15 cellular contexts compared by ENCODE assay signal in the genomic region with DNA sequence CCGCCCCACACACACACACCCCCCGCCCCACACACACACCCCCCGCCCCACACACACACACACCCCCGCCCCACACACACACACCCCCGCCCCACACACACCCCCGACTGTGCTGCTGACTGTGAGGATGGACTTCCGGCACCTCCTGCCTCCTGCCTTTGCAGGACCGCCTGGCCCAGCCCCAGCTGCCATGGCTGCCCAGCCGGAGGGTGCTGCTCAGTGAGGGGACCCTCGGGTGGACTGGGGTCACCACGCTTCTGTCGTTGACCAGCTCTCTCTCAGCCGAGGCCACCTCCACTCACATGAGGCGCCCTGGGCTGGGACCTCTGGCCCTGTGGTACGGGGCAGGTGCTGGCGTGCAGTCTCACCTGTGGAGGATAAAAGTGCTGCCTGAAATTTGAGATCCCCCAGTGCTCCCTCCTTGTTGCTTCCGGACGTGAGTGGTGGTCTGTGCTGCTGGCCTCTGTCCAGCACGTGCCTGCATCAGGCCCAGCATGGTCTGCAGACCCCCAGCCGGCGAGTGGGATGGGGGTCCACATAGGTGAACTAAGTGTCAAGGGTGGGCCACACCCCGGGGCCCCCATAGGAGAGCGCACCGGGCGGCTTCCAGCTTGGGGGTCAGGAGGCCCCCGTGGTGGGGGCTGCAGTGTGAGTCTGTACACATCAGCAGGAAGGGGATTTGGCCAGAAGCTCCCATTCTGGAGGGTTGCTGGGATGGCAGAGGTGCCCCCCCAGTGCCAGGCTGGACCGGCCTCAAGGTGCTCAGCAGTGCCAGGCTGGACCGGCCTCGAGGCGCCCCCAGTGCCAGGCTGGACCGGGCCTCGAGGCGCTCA. TPM values are rescaled to one million over a fixed set of nuclear protein-coding genes. Genes with fewer than 3 reads are reported as not detected.
A peak's percentile ranks its signal among the peaks of the same experiment; 100 is the strongest.
DNase-seq lines count a peak whose midpoint lies in the region; FAIRE-seq and TF ChIP-seq lines count a peak whose summit lies in the region.
"Had no signal": no experiment of that assay in that cellular context is flagged by ENCODE, and none has a peak within 500 bp of the region (broad histone marks: within the 10 kb centered on the region; RNA-seq: fewer than 3 reads in every experiment).

No MANE protein-coding gene starts in this region.

- no peak for TF ChIP-seq POLR2A in esophagus muscularis mucosa (IDR thresholded peaks at IDR 0.05; ENCODE audit: low read depth)
- TF ChIP-seq POLR2A in tibial nerve (IDR thresholded peaks at IDR 0.05) = no peak

- FAIRE-seq in urothelium cell line (lab: Jason Lieb, UNC) = no peak

- H3K4me1 ChIP-seq in esophagus muscularis mucosa = peaks cover 49 to 71% (median 62%) of the 10 kb centered on the region in 4 donors
- H3K4me1 ChIP-seq in tibial nerve = peaks cover 0 to 78% (median 47%) of the 10 kb centered on the region in 4 donors
- H3K4me1 ChIP-seq: HAP-1 had no signal

- H3K4me1 Mint-ChIP-seq in activated naive CD4-positive, alpha-beta T cell treated with anti-CD3 and anti-CD28 coated beads, Interleukin-2, amount 50 U/mL, for 24 hours = no peaks in the 10 kb centered on the region
- no peaks in the 10 kb centered on the region for H3K4me1 Mint-ChIP-seq in neural crest cell
- H3K4me1 Mint-ChIP-seq in T-helper 2 cell treated with Interferon-gamma antibody and Interleukin-4, amounts not matched to agents 5 μg/mL and 100 μg/mL, for 36 hours (ENCODE audit: low read depth) = peaks cover 2% of the 10 kb centered on the region

- TF ChIP-seq CTCF in esophagus muscularis mucosa (IDR thresholded peaks at IDR 0.05) (no peak), neural crest cell (conservative IDR thresholded peaks at IDR 0.05) (no peak), tibial nerve (IDR thresholded peaks at IDR 0.05) (no peak)

- no peak for DNase-seq in activated naive CD4-positive, alpha-beta T cell treated with Interleukin-2 at 50 U/mL for 16 hours
- DNase-seq in esophagus muscularis mucosa (ENCODE audit: extremely low spot score) (no peak), neural crest cell (ENCODE audit: low read depth, low spot score) (no peak), tibial nerve (ENCODE audit: low spot score in 2 of 2) (no peak), DMS153 treated with DMSO at 0.1 percent for 48 hours (lab: John Stamatoyannopoulos, UW; ENCODE audit: unreplicated experiment) (no peak), urothelium cell line (ENCODE audit: low spot score) (no peak)
- no peak for DNase-seq in T-helper 2 cell treated with Interferon-gamma antibody and Interleukin-4, amounts not matched to agents 5 μg/mL and 100 μg/mL, for 36 hours (ENCODE audit: low spot score)
- DNase-seq: 8988T; activated naive CD4-positive, alpha-beta T cell treated with anti-CD3 and anti-CD28 coated beads, Interleukin-2, amount 50 U/mL, for 16 hours; C1 segment of cervical spinal cord; Kasumi-1 had no signal

- no peaks in the 10 kb centered on the region for H3K9me3 Mint-ChIP-seq in activated naive CD4-positive, alpha-beta T cell treated with anti-CD3 and anti-CD28 coated beads, Interleukin-2, amount 50 U/mL, for 24 hours
- no peaks in the 10 kb centered on the region for H3K9me3 Mint-ChIP-seq in neural crest cell
- no peaks in the 10 kb centered on the region for H3K9me3 Mint-ChIP-seq in T-helper 2 cell treated with Interferon-gamma antibody and Interleukin-4, amounts not matched to agents 5 μg/mL and 100 μg/mL, for 36 hours
- H3K9me3 Mint-ChIP-seq: nephron had no signal

- TF ChIP-seq EP300 in esophagus muscularis mucosa (IDR thresholded peaks at IDR 0.05) (no peak), tibial nerve (IDR thresholded peaks at IDR 0.05) (no peak)

- H3K4me3 Mint-ChIP-seq in activated naive CD4-positive, alpha-beta T cell treated with anti-CD3 and anti-CD28 coated beads, Interleukin-2, amount 50 U/mL, for 24 hours = no peak overlapping the region
- no peak overlapping the region for H3K4me3 Mint-ChIP-seq in neural crest cell
- no peak overlapping the region for H3K4me3 Mint-ChIP-seq in T-helper 2 cell treated with Interferon-gamma antibody and Interleukin-4, amounts not matched to agents 5 μg/mL and 100 μg/mL, for 36 hours
- H3K4me3 Mint-ChIP-seq: nephron had no signal

- 94% methylated on average over 9 of the region's 33 CpGs for WGBS in esophagus muscularis mucosa
- 59 to 70% methylated on average over 11 to 26 of the region's 33 CpGs for WGBS in tibial nerve, 2 donors

- H3K36me3 ChIP-seq in esophagus muscularis mucosa = peaks cover 27 to 86% (median 48%) of the 10 kb centered on the region in 4 donors
- H3K36me3 ChIP-seq in tibial nerve = peaks cover 2 to 82% (median 5%) of the 10 kb centered on the region in 3 donors

- no peak overlapping the region for H3K4me3 ChIP-seq in esophagus muscularis mucosa
- H3K4me3 ChIP-seq in tibial nerve = peak overlapping the region in 1 of 4 donors; percentile 24
- H3K4me3 ChIP-seq: HAP-1 had no signal

- no peaks in the 10 kb centered on the region for H3K27me3 Mint-ChIP-seq in activated naive CD4-positive, alpha-beta T cell treated with anti-CD3 and anti-CD28 coated beads, Interleukin-2, amount 50 U/mL, for 24 hours
- H3K27me3 Mint-ChIP-seq in neural crest cell (ENCODE audit: low read depth) = no peaks in the 10 kb centered on the region
- no peaks in the 10 kb centered on the region for H3K27me3 Mint-ChIP-seq in T-helper 2 cell treated with Interferon-gamma antibody and Interleukin-4, amounts not matched to agents 5 μg/mL and 100 μg/mL, for 36 hours (ENCODE audit: low read depth)

- H3K27me3 ChIP-seq in esophagus muscularis mucosa = no peaks in the 10 kb centered on the region
- H3K27me3 ChIP-seq in tibial nerve = no peaks in the 10 kb centered on the region

- no peaks in the 10 kb centered on the region for H3K9me3 ChIP-seq in esophagus muscularis mucosa
- H3K9me3 ChIP-seq in tibial nerve = no peaks in the 10 kb centered on the region
- H3K9me3 ChIP-seq: HAP-1 had no signal

- H3K27ac ChIP-seq in esophagus muscularis mucosa (replicated peaks in 1 of 4) (peak overlapping the region; percentile 7 to 40 (median 17)), tibial nerve (peak overlapping the region; percentile 10 to 84 (median 79))
- H3K27ac ChIP-seq: HL-60 had no signal

- no peaks in the 10 kb centered on the region for H3K36me3 Mint-ChIP-seq in activated naive CD4-positive, alpha-beta T cell treated with anti-CD3 and anti-CD28 coated beads, Interleukin-2, amount 50 U/mL, for 24 hours
- peaks cover under 1% of the 10 kb centered on the region for H3K36me3 Mint-ChIP-seq in neural crest cell (ENCODE audit: low read depth)
- H3K36me3 Mint-ChIP-seq in T-helper 2 cell treated with Interferon-gamma antibody and Interleukin-4, amounts not matched to agents 5 μg/mL and 100 μg/mL, for 36 hours (ENCODE audit: low read depth) = no peaks in the 10 kb centered on the region

- intact Hi-C loops in esophagus muscularis mucosa (cut with DNase I) = no loop called here

- peak overlapping the region; percentile 65 for H3K27ac Mint-ChIP-seq in activated naive CD4-positive, alpha-beta T cell treated with anti-CD3 and anti-CD28 coated beads, Interleukin-2, amount 50 U/mL, for 24 hours
- peak overlapping the region; percentile 75 for H3K27ac Mint-ChIP-seq in neural crest cell (ENCODE audit: unreplicated experiment)
- no peak overlapping the region for H3K27ac Mint-ChIP-seq in T-helper 2 cell treated with Interferon-gamma antibody and Interleukin-4, amounts not matched to agents 5 μg/mL and 100 μg/mL, for 36 hours

RNA-seq across cellular contexts. Expression of a gene that starts 11.2 kb away (rescaled TPM):
- 100 to 1,000 TPM in 1 of 4 donors, 10 to 100 TPM in 3; 36.5 to 124 (median 61.5) TPM for total RNA-seq in esophagus muscularis mucosa
- total RNA-seq in neural crest cell = 14.7 and 18.2 TPM in 2 replicates
- total RNA-seq in tibial nerve = 100 to 1,000 TPM; 112 to 162 (median 147) TPM
